20 cellular contexts compared by ENCODE assay signal in the genomic region with DNA sequence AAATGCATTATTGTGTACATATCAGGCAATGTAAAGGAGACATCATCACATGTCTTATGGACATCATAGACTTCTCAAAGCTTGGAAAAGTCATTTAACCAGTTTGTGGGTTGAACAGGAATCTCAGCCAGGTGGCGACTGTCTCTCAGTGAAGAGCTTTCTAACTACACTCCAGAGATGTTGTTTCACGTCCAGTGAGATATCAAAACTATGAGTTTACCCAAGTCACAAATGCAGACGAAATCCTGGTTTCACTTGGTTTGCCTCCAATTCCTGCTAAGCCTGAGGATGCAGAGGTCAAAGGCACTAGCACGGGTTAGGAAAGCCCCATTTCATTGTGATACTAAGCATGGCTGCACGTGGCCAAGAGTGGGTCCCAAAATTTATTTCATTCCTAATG.
DNase-seq lines count a peak whose midpoint lies in the region; ATAC-seq, FAIRE-seq and TF ChIP-seq lines count a peak whose summit lies in the region.
"Had no signal": no experiment of that assay in that cellular context is flagged by ENCODE, and none has a peak within 500 bp of the region (broad histone marks: within the 10 kb centered on the region; RNA-seq: fewer than 3 reads in every experiment).

No MANE protein-coding gene starts in this region.

- no peak overlapping the region for H2AFZ ChIP-seq in HepG2 (ENCODE audit: low read length)

- 23% methylated on average over 5 of the region's 5 CpGs for WGBS in liver
- 0% methylated on average over 5 of the region's 5 CpGs for WGBS in HepG2 (ENCODE audit: low lambda C conversion rate)

- FAIRE-seq in HepG2 (lab: Jason Lieb, UNC), result no peak
- FAIRE-seq: D721Med, G401.6, GM12891, GM19239 had no signal

- H3K27me3 ChIP-seq in liver (ENCODE audit: control insufficient read depth in 4 of 4, insufficient read depth in 4 of 4, low read length in 3 of 4) (no peaks in the 10 kb centered on the region), HepG2 (ENCODE audit: control insufficient read depth in 1 of 2, insufficient read depth in 2 of 2, low read length in 2 of 2) (no peaks in the 10 kb centered on the region)
- H3K27me3 ChIP-seq: BLaER1 treated with 17β-estradiol and CSF1 and Interleukin-3, amounts not matched to agents 10 nM and 100 nM had no signal

- POLR2A ChIA-PET in HepG2 (lab: Yijun Ruan, JAX), result no interaction called here

- TF ChIP-seq EP300 in HepG2 (IDR thresholded peaks at IDR 0.05; ENCODE audit: low read depth in 2 of 2, low read length in 2 of 2), result no peak
- TF ChIP-seq EP300 in HepG2 (CRISPR knock-in tag; IDR thresholded peaks at IDR 0.05; ENCODE audit: borderline replicate concordance), result no peak

- H4K20me1 ChIP-seq in HepG2 (ENCODE audit: insufficient read depth, low read length), result no peaks in the 10 kb centered on the region
- H4K20me1 ChIP-seq: BLaER1 treated with 17β-estradiol and CSF1 and Interleukin-3, amounts not matched to agents 10 nM and 100 nM had no signal

- TF ChIP-seq RAD21 in liver (IDR thresholded peaks at IDR 0.05) (peak in 1 of 2 donors; percentile 60), HepG2 (CRISPR knock-in tag; IDR thresholded peaks at IDR 0.05) (no peak)

- CTCF ChIA-PET in HepG2 (lab: Yijun Ruan, JAX; ENCODE audit: low intra/inter-chr PET ratio, low total read pairs), result no interaction called here

- H3K4me1 ChIP-seq in liver (ENCODE audit: control insufficient read depth in 4 of 4, insufficient read depth in 4 of 4, low read length in 3 of 4), result no peaks in the 10 kb centered on the region
- H3K4me1 ChIP-seq in HepG2 (ENCODE audit: insufficient read depth, low read length), result no peaks in the 10 kb centered on the region
- H3K4me1 ChIP-seq: A549; BLaER1 treated with 17β-estradiol and CSF1 and Interleukin-3, amounts not matched to agents 10 nM and 100 nM; Caco-2 had no signal

- no peak for TF ChIP-seq POLR2A in HepG2 (IDR thresholded peaks at IDR 0.05; ENCODE audit: insufficient read depth in 1 of 2, low read depth in 2 of 2, low read length in 2 of 2)

- TF ChIP-seq CTCF in liver (IDR thresholded peaks at IDR 0.05; ENCODE audit: low read depth, low read length, missing input control) (no peak), HepG2 (CRISPR knock-in tag; IDR thresholded peaks at IDR 0.05) (no peak), VCaP (conservative IDR thresholded peaks at IDR 0.05) (0 out of 2 replicates have a peak, but pooled peaks have one; percentile 26)

- no TSS peak for BruUV-seq in HepG2 (replicated peaks; lab: Mats Ljungman, UMichigan)

- no peaks in the 10 kb centered on the region for H3K36me3 ChIP-seq in liver (ENCODE audit: control insufficient read depth in 4 of 4, insufficient read depth in 3 of 4, low read depth in 1 of 4, low read length in 3 of 4)
- no peaks in the 10 kb centered on the region for H3K36me3 ChIP-seq in HepG2 (replicated peaks in 1 of 2; ENCODE audit: control insufficient read depth in 1 of 2, insufficient read depth in 2 of 2, low read length in 2 of 2)
- H3K36me3 ChIP-seq: BLaER1 treated with 17β-estradiol and CSF1 and Interleukin-3, amounts not matched to agents 10 nM and 100 nM had no signal

- H3K27ac ChIP-seq in liver (ENCODE audit: low read depth in 1 of 2, low read length in 2 of 2) (no peak overlapping the region), HepG2 (ENCODE audit: extremely low read length, insufficient read depth, low read length) (no peak overlapping the region), VCaP (no peak overlapping the region)
- H3K27ac ChIP-seq: 22Rv1; A549; BLaER1 treated with 17β-estradiol and CSF1 and Interleukin-3, amounts not matched to agents 10 nM and 100 nM; C4-2B had no signal

- no peak overlapping the region for H3K4me2 ChIP-seq in HepG2 (ENCODE audit: low read depth, low read length)
- H3K4me2 ChIP-seq: A549; BLaER1 treated with 17β-estradiol and CSF1 and Interleukin-3, amounts not matched to agents 10 nM and 100 nM had no signal

- DNase-seq in HepG2 (ENCODE audit: low spot score) (no peak), germinal center (ENCODE audit: low spot score) (no peak)
- DNase-seq: AML-193; Caco-2; Calu3; CD4-positive, alpha-beta T cell; CD8-positive, alpha-beta T cell; DMS79 treated with DMSO at 0.1 percent for 48 hours; GF-D8 had no signal

- H3K4me3 ChIP-seq in liver (ENCODE audit: low read depth in 1 of 3, low read length in 3 of 3) (no peak overlapping the region), HepG2 (replicated peaks in 1 of 3; ENCODE audit: insufficient read depth in 1 of 3, low read depth in 2 of 3, low read length in 3 of 3) (no peak overlapping the region)
- H3K4me3 ChIP-seq: A549; BLaER1 treated with 17β-estradiol and CSF1 and Interleukin-3, amounts not matched to agents 10 nM and 100 nM had no signal

- H3K9ac ChIP-seq in liver (ENCODE audit: low read depth in 1 of 2, low read length in 2 of 2) (no peak overlapping the region), HepG2 (ENCODE audit: insufficient read depth, low read depth, low read length) (no peak overlapping the region)
- H3K9ac ChIP-seq: BLaER1 treated with 17β-estradiol and CSF1 and Interleukin-3, amounts not matched to agents 10 nM and 100 nM had no signal

- in situ Hi-C loops in HepG2 (cut with HindIII; ENCODE audit: extremely low pct_ligation_motif_present, low pct_unique_long_range_greater_than_20kb), result no loop called here

- intact Hi-C loops in HepG2 (cut with micrococcal nuclease; ENCODE audit: unreplicated experiment), result no loop called here

- no peaks in the 10 kb centered on the region for H3K79me2 ChIP-seq in HepG2 (ENCODE audit: insufficient read depth, low read length)

- no peak for ATAC-seq in HepG2
- ATAC-seq in GM19397 (IDR thresholded peaks at IDR 0.05; ENCODE audit: unreplicated experiment), result no peak
- ATAC-seq: A549; CD8-positive, alpha-beta T cell had no signal

- H3K9me3 ChIP-seq in liver (ENCODE audit: control insufficient read depth in 4 of 4, low read length in 3 of 4), result no peaks in the 10 kb centered on the region
- H3K9me3 ChIP-seq in HepG2 (ENCODE audit: low read length), result no peaks in the 10 kb centered on the region
- H3K9me3 ChIP-seq: A549; BLaER1 treated with 17β-estradiol and CSF1 and Interleukin-3, amounts not matched to agents 10 nM and 100 nM; Caco-2 had no signal

TF ChIP-seq in liver, 16 proteins besides CTCF, POLR2A, EP300 and RAD21 (continues in another document):
- TF ChIP-seq, protein P1, sequence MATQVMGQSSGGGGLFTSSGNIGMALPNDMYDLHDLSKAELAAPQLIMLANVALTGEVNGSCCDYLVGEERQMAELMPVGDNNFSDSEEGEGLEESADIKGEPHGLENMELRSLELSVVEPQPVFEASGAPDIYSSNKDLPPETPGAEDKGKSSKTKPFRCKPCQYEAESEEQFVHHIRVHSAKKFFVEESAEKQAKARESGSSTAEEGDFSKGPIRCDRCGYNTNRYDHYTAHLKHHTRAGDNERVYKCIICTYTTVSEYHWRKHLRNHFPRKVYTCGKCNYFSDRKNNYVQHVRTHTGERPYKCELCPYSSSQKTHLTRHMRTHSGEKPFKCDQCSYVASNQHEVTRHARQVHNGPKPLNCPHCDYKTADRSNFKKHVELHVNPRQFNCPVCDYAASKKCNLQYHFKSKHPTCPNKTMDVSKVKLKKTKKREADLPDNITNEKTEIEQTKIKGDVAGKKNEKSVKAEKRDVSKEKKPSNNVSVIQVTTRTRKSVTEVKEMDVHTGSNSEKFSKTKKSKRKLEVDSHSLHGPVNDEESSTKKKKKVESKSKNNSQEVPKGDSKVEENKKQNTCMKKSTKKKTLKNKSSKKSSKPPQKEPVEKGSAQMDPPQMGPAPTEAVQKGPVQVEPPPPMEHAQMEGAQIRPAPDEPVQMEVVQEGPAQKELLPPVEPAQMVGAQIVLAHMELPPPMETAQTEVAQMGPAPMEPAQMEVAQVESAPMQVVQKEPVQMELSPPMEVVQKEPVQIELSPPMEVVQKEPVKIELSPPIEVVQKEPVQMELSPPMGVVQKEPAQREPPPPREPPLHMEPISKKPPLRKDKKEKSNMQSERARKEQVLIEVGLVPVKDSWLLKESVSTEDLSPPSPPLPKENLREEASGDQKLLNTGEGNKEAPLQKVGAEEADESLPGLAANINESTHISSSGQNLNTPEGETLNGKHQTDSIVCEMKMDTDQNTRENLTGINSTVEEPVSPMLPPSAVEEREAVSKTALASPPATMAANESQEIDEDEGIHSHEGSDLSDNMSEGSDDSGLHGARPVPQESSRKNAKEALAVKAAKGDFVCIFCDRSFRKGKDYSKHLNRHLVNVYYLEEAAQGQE (IDR thresholded peaks at IDR 0.05), result no peak
- no peak for TF ChIP-seq GABPA (IDR thresholded peaks at IDR 0.05 in 1 of 2, conservative IDR thresholded peaks at IDR 0.05 in 1 of 2)
- TF ChIP-seq, protein P2, sequence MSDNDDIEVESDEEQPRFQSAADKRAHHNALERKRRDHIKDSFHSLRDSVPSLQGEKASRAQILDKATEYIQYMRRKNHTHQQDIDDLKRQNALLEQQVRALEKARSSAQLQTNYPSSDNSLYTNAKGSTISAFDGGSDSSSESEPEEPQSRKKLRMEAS (IDR thresholded peaks at IDR 0.05), result no peak

TF ChIP-seq in HepG2, 621 proteins besides CTCF, POLR2A, EP300 and RAD21:
- no peak for TF ChIP-seq HDAC1 (CRISPR knock-in tag; IDR thresholded peaks at IDR 0.05)
- TF ChIP-seq ZNF564 (CRISPR knock-in tag; IDR thresholded peaks at IDR 0.05), result no peak
- no peak for TF ChIP-seq CEBPG (CRISPR knock-in tag; IDR thresholded peaks at IDR 0.05)
- no peak for TF ChIP-seq YEATS4 (CRISPR knock-in tag; IDR thresholded peaks at IDR 0.05; ENCODE audit: borderline replicate concordance)
- TF ChIP-seq, protein P3, sequence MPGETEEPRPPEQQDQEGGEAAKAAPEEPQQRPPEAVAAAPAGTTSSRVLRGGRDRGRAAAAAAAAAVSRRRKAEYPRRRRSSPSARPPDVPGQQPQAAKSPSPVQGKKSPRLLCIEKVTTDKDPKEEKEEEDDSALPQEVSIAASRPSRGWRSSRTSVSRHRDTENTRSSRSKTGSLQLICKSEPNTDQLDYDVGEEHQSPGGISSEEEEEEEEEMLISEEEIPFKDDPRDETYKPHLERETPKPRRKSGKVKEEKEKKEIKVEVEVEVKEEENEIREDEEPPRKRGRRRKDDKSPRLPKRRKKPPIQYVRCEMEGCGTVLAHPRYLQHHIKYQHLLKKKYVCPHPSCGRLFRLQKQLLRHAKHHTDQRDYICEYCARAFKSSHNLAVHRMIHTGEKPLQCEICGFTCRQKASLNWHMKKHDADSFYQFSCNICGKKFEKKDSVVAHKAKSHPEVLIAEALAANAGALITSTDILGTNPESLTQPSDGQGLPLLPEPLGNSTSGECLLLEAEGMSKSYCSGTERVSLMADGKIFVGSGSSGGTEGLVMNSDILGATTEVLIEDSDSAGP (CRISPR knock-in tag; IDR thresholded peaks at IDR 0.05; ENCODE audit: borderline replicate concordance), result no peak
- no peak for TF ChIP-seq ELF1 (CRISPR knock-in tag; IDR thresholded peaks at IDR 0.05)
- TF ChIP-seq GTF3A (CRISPR knock-in tag; conservative IDR thresholded peaks at IDR 0.05), result no peak
- no peak for TF ChIP-seq ZFP41 (CRISPR knock-in tag; IDR thresholded peaks at IDR 0.05; ENCODE audit: borderline replicate concordance)
- no peak for TF ChIP-seq NAIF1 (CRISPR knock-in tag; IDR thresholded peaks at IDR 0.05; ENCODE audit: borderline replicate concordance)
